1 cellular context compared by ENCODE assay signal in genomic region chr3:45105855-45106655, GRCh38.
TF ChIP-seq lines count a peak whose summit lies in the region.

No MANE protein-coding gene starts in this region.

TF ChIP-seq in K562, 482 proteins besides CTCF, POLR2A, EP300 and RAD21 (continued from another document and continues in another):
- TF ChIP-seq, protein P1, sequence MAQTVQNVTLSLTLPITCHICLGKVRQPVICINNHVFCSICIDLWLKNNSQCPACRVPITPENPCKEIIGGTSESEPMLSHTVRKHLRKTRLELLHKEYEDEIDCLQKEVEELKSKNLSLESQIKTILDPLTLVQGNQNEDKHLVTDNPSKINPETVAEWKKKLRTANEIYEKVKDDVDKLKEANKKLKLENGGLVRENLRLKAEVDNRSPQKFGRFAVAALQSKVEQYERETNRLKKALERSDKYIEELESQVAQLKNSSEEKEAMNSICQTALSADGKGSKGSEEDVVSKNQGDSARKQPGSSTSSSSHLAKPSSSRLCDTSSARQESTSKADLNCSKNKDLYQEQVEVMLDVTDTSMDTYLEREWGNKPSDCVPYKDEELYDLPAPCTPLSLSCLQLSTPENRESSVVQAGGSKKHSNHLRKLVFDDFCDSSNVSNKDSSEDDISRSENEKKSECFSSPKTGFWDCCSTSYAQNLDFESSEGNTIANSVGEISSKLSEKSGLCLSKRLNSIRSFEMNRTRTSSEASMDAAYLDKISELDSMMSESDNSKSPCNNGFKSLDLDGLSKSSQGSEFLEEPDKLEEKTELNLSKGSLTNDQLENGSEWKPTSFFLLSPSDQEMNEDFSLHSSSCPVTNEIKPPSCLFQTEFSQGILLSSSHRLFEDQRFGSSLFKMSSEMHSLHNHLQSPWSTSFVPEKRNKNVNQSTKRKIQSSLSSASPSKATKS (CRISPR knock-in tag; IDR thresholded peaks at IDR 0.05) = no peak
- peak; percentile 59; the same call in 1 of the 2 replicates for TF ChIP-seq ZBTB26 (CRISPR knock-in tag; IDR thresholded peaks at IDR 0.05)
- 0 out of 2 replicates have a peak, but pooled peaks have one; percentile 51 for TF ChIP-seq ZNF518B (CRISPR knock-in tag; IDR thresholded peaks at IDR 0.05)
- TF ChIP-seq MLLT1 (IDR thresholded peaks at IDR 0.05) = peak in 1 of 2 experiments; percentile 41; a peak in 2 of 4 replicates
- TF ChIP-seq SMARCE1 (IDR thresholded peaks at IDR 0.05) = peak; percentile 58; the same call in 1 of the 2 replicates
- TF ChIP-seq ZNF3 (CRISPR knock-in tag; IDR thresholded peaks at IDR 0.05) = 0 out of 2 replicates have a peak, but pooled peaks have one; percentile 29
- TF ChIP-seq CBFA2T3 (IDR thresholded peaks at IDR 0.05) = peak; percentile 30
- TF ChIP-seq ZNF175 (CRISPR knock-in tag; IDR thresholded peaks at IDR 0.05; ENCODE audit: low read depth) = peak; percentile 99
- TF ChIP-seq ZNF134 (CRISPR knock-in tag; conservative IDR thresholded peaks at IDR 0.05) = peak; percentile 68
- TF ChIP-seq HINFP (tag; conservative IDR thresholded peaks at IDR 0.05; ENCODE audit: low read depth) = 0 out of 2 replicates have a peak, but pooled peaks have one; percentile 17
- peak; percentile 72; the same call in 1 of the 2 replicates for TF ChIP-seq PATZ1 (CRISPR knock-in tag; IDR thresholded peaks at IDR 0.05; ENCODE audit: borderline replicate concordance)
- TF ChIP-seq RBM15 (IDR thresholded peaks at IDR 0.05; ENCODE audit: insufficient read depth, low read length) = no peak
- peak; percentile 70; the same call in 1 of the 2 replicates for TF ChIP-seq THAP7 (CRISPR knock-in tag; IDR thresholded peaks at IDR 0.05)
- no peak for TF ChIP-seq NR2C2 (CRISPR knock-in tag; IDR thresholded peaks at IDR 0.05)
- TF ChIP-seq NR2C2 (tag; IDR thresholded peaks at IDR 0.05) = peak; percentile 72; the same call in 1 of the 2 replicates
- no peak for TF ChIP-seq CEBPG (CRISPR knock-in tag; IDR thresholded peaks at IDR 0.05)
- peak in 1 of 2 experiments; percentile 7; a peak in 2 of 4 replicates for TF ChIP-seq CEBPG (tag; conservative IDR thresholded peaks at IDR 0.05 in 1 of 2, IDR thresholded peaks at IDR 0.05 in 1 of 2)
- peak; percentile 88 for TF ChIP-seq ZNF583 (CRISPR knock-in tag; IDR thresholded peaks at IDR 0.05)
- TF ChIP-seq C11orf30 (IDR thresholded peaks at IDR 0.05; ENCODE audit: low read depth) = peak; percentile 43; the same call in 1 of the 2 replicates
- TF ChIP-seq GTF2B (IDR thresholded peaks at IDR 0.05; ENCODE audit: extremely low read depth, insufficient read length) = no peak
- peak in 1 of 2 experiments; percentile 42; a peak in 1 of 4 replicates for TF ChIP-seq FOXA3 (CRISPR knock-in tag; conservative IDR thresholded peaks at IDR 0.05 in 1 of 2, IDR thresholded peaks at IDR 0.05 in 1 of 2)
- peak; percentile 84 for TF ChIP-seq PTTG1 (tag; IDR thresholded peaks at IDR 0.05; ENCODE audit: low read depth)
- peak; percentile 39 for TF ChIP-seq TFE3 (CRISPR knock-in tag; IDR thresholded peaks at IDR 0.05)
- TF ChIP-seq ZBTB11 (CRISPR knock-in tag; IDR thresholded peaks at IDR 0.05) = 0 out of 6 replicates have a peak, but pooled peaks of 1 of the 3 experiments have one; percentile 13
- no peak for TF ChIP-seq XRCC4 (IDR thresholded peaks at IDR 0.05; ENCODE audit: extremely low read depth, insufficient read depth, insufficient read length)
- TF ChIP-seq TEAD1 (CRISPR knock-in tag; IDR thresholded peaks at IDR 0.05) = peak in 1 of 2 experiments; percentile 71; a peak in 1 of 4 replicates
- TF ChIP-seq, protein P2, sequence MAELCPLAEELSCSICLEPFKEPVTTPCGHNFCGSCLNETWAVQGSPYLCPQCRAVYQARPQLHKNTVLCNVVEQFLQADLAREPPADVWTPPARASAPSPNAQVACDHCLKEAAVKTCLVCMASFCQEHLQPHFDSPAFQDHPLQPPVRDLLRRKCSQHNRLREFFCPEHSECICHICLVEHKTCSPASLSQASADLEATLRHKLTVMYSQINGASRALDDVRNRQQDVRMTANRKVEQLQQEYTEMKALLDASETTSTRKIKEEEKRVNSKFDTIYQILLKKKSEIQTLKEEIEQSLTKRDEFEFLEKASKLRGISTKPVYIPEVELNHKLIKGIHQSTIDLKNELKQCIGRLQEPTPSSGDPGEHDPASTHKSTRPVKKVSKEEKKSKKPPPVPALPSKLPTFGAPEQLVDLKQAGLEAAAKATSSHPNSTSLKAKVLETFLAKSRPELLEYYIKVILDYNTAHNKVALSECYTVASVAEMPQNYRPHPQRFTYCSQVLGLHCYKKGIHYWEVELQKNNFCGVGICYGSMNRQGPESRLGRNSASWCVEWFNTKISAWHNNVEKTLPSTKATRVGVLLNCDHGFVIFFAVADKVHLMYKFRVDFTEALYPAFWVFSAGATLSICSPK (IDR thresholded peaks at IDR 0.05; ENCODE audit: borderline replicate concordance) = no peak
- TF ChIP-seq PML (IDR thresholded peaks at IDR 0.05; ENCODE audit: low read length) = peak; percentile 43; the same call in 1 of the 2 replicates
- TF ChIP-seq, protein P3, sequence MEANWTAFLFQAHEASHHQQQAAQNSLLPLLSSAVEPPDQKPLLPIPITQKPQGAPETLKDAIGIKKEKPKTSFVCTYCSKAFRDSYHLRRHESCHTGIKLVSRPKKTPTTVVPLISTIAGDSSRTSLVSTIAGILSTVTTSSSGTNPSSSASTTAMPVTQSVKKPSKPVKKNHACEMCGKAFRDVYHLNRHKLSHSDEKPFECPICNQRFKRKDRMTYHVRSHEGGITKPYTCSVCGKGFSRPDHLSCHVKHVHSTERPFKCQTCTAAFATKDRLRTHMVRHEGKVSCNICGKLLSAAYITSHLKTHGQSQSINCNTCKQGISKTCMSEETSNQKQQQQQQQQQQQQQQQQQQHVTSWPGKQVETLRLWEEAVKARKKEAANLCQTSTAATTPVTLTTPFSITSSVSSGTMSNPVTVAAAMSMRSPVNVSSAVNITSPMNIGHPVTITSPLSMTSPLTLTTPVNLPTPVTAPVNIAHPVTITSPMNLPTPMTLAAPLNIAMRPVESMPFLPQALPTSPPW (CRISPR knock-in tag; IDR thresholded peaks at IDR 0.05) = peak; percentile 43
- TF ChIP-seq ESRRA (IDR thresholded peaks at IDR 0.05; ENCODE audit: borderline replicate concordance, low read depth) = peak; percentile 84; the same call in 1 of the 2 replicates
